14 cellular contexts compared by ENCODE assay signal in the genomic region with DNA sequence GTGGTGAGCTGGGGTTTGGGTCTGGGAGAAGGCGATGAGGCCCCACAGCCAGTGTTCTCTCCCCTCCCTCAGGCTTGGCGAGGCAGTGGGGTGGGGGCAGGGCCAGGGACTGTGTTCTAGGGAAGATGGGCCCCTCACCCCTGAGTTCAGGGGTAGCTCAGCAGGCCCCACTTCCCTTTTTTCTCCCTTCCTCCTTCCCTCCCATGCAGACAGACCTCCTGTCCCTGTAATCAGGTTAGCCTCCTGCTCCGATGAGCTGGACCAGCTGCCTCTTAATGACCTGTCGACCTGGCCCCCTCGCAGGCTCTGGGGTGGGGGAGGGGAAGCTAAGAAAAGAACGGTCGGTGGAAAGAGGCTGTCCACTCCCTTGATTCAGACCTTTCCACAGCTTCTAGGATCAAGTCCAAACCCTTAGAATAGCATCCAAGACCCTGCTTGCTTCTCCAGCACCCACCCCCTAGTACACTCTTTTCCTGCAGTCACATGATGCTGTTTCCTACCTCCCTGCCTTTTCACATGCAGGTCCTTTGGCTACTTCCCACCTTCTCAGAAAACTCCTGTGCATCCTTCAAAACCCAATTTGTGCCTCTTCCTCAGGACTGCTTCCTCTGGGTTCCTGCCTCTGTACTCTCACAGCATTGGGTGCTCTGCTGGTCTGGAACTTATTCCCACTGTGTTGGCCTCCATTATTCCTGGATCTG.
DNase-seq lines count a peak whose midpoint lies in the region; FAIRE-seq lines count a peak whose summit lies in the region.
"Had no signal": no experiment of that assay in that cellular context is flagged by ENCODE, and none has a peak within 500 bp of the region (broad histone marks: within the 10 kb centered on the region; RNA-seq: fewer than 3 reads in every experiment).

No MANE protein-coding gene starts in this region.

- peak overlapping the region; percentile 24 for H3K9ac ChIP-seq in iPS-15b (ENCODE audit: low read depth, low read length)
- peak overlapping the region in 1 of 2 donors; percentile 42 for H3K9ac ChIP-seq in stomach smooth muscle (ENCODE audit: low read length in 2 of 2)

- peaks cover 2% of the 10 kb centered on the region for H3K36me3 Mint-ChIP-seq in activated CD4-positive, alpha-beta T cell treated with anti-CD3 and anti-CD28 coated beads, Interleukin-2, amount 10 ng/mL, durations not matched to agents 7 days and 5 days (ENCODE audit: low read depth)

- no peaks in the 10 kb centered on the region for H3K9me3 Mint-ChIP-seq in activated CD4-positive, alpha-beta T cell treated with anti-CD3 and anti-CD28 coated beads, Interleukin-2, amount 10 ng/mL, durations not matched to agents 7 days and 5 days
- H3K9me3 Mint-ChIP-seq: activated naive CD8-positive, alpha-beta T cell treated with anti-CD3 and anti-CD28 coated beads, Interleukin-2, amount 10 ng/mL, durations not matched to agents 7 days and 5 days had no signal

- no peaks in the 10 kb centered on the region for H3K27me3 Mint-ChIP-seq in activated CD4-positive, alpha-beta T cell treated with anti-CD3 and anti-CD28 coated beads, Interleukin-2, amount 10 ng/mL, durations not matched to agents 7 days and 5 days
- H3K27me3 Mint-ChIP-seq: activated naive CD8-positive, alpha-beta T cell treated with anti-CD3 and anti-CD28 coated beads, Interleukin-2, amount 10 ng/mL, durations not matched to agents 7 days and 5 days had no signal

- H3K4me3 ChIP-seq in SJCRH30: no peak overlapping the region
- H3K4me3 ChIP-seq in iPS-15b (ENCODE audit: low read depth, low read length): no peak overlapping the region
- no peak overlapping the region for H3K4me3 ChIP-seq in stomach smooth muscle (ENCODE audit: low read length in 2 of 2)

- no peak for DNase-seq in activated CD4-positive, alpha-beta T cell treated with anti-CD3 and anti-CD28 coated beads, Interleukin-2, amount 10 ng/mL, durations not matched to agents 7 days and 5 days
- DNase-seq in activated CD4-positive, alpha-beta T cell treated with anti-CD3 and anti-CD28 coated beads, Interleukin-2, amount 50 U/mL, for 48 hours: no peak
- DNase-seq in SJCRH30 (no peak), GM19239 (ENCODE audit: insufficient read length, low spot score) (no peak), midbrain (lab: John Stamatoyannopoulos, UW) (no peak)
- no peak for DNase-seq in activated CD8-positive, alpha-beta memory T cell treated with anti-CD3 and anti-CD28 coated beads, Interleukin-2, amount 50 U/mL, for 48 hours
- DNase-seq: 8988T; activated CD4-positive, alpha-beta T cell treated with anti-CD3 and anti-CD28 coated beads, Interleukin-2, amount 50 U/mL, for 1 hour; activated naive CD8-positive, alpha-beta T cell treated with anti-CD3 and anti-CD28 coated beads, Interleukin-2, amount 10 ng/mL, durations not matched to agents 7 days and 5 days; dermis blood vessel endothelial cell; NCI-H2081 treated with DMSO at 0.1 percent for 48 hours; stimulated activated naive CD4-positive, alpha-beta T cell had no signal

- peak overlapping the region; percentile 36; the same call in 1 of the 2 replicates for H3K27ac ChIP-seq in SJCRH30
- peak overlapping the region; percentile 41 for H3K27ac ChIP-seq in stomach smooth muscle (ENCODE audit: low read length)

- H3K9me3 ChIP-seq in SJCRH30 (replicated peaks): no peaks in the 10 kb centered on the region
- H3K9me3 ChIP-seq in iPS-15b (ENCODE audit: control insufficient read depth, insufficient read depth, low read length): no peaks in the 10 kb centered on the region
- H3K9me3 ChIP-seq in stomach smooth muscle (ENCODE audit: control insufficient read depth in 2 of 2, low read length in 2 of 2): no peaks in the 10 kb centered on the region

- peaks cover 66% of the 10 kb centered on the region for H3K4me1 ChIP-seq in SJCRH30
- H3K4me1 ChIP-seq in iPS-15b (ENCODE audit: control insufficient read depth, insufficient read depth, low read length): peaks cover 41% of the 10 kb centered on the region
- peaks cover 78% of the 10 kb centered on the region for H3K4me1 ChIP-seq in stomach smooth muscle (ENCODE audit: control insufficient read depth, insufficient read depth, low read length)

- POLR2A ChIA-PET in activated CD4-positive, alpha-beta T cell treated with anti-CD3 and anti-CD28 coated beads, Interleukin-2, amount 10 ng/mL, durations not matched to agents 7 days and 5 days (lab: Charles Lee): no interaction called here

- CTCF ChIA-PET in activated CD4-positive, alpha-beta T cell treated with anti-CD3 and anti-CD28 coated beads, Interleukin-2, amount 10 ng/mL, durations not matched to agents 7 days and 5 days (lab: Charles Lee): interaction anchor here (1.3 to 3.0 kb wide), 3 partner anchors 9 to 39 kb away, joined by 3 to 15 read pairs (median 4); no protein-coding TSS in a partner anchor

- H3K4me1 Mint-ChIP-seq in activated CD4-positive, alpha-beta T cell treated with anti-CD3 and anti-CD28 coated beads, Interleukin-2, amount 10 ng/mL, durations not matched to agents 7 days and 5 days: peaks cover 25% of the 10 kb centered on the region

- H3K36me3 ChIP-seq in SJCRH30 (peaks cover 3% of the 10 kb centered on the region; the same call in 1 of the 2 replicates), iPS-15b (ENCODE audit: control insufficient read depth, insufficient read depth, low read length) (peaks cover 13% of the 10 kb centered on the region), stomach smooth muscle (ENCODE audit: control insufficient read depth in 2 of 2, insufficient read depth in 2 of 2, low read length in 2 of 2) (peaks cover 0 to 6% of the 10 kb centered on the region in 2 donors)

- H3K27me3 ChIP-seq in SJCRH30 (no peaks in the 10 kb centered on the region), iPS-15b (ENCODE audit: control insufficient read depth, insufficient read depth, low read length) (no peaks in the 10 kb centered on the region), stomach smooth muscle (ENCODE audit: control insufficient read depth in 1 of 2, insufficient read depth in 2 of 2, low read length in 2 of 2) (no peaks in the 10 kb centered on the region)

- H3K27ac Mint-ChIP-seq in activated CD4-positive, alpha-beta T cell treated with anti-CD3 and anti-CD28 coated beads, Interleukin-2, amount 10 ng/mL, durations not matched to agents 7 days and 5 days: peak overlapping the region; percentile 34
- H3K27ac Mint-ChIP-seq: activated naive CD8-positive, alpha-beta T cell treated with anti-CD3 and anti-CD28 coated beads, Interleukin-2, amount 10 ng/mL, durations not matched to agents 7 days and 5 days had no signal

- FAIRE-seq in GM19239 (lab: Jason Lieb, UNC): no peak

- H3K4me3 Mint-ChIP-seq in activated CD4-positive, alpha-beta T cell treated with anti-CD3 and anti-CD28 coated beads, Interleukin-2, amount 10 ng/mL, durations not matched to agents 7 days and 5 days: no peak overlapping the region
- H3K4me3 Mint-ChIP-seq: activated naive CD8-positive, alpha-beta T cell treated with anti-CD3 and anti-CD28 coated beads, Interleukin-2, amount 10 ng/mL, durations not matched to agents 7 days and 5 days had no signal
